ENCODE assay signal across 7 cellular contexts in genomic region chr4:3291411-3291968, GRCh38. TPM values are rescaled to one million over a fixed set of nuclear protein-coding genes. Genes with fewer than 3 reads are reported as not detected.
A peak's percentile ranks its signal among the peaks of the same experiment; 100 is the strongest.
DNase-seq lines count a peak whose midpoint lies in the region; ATAC-seq and TF ChIP-seq lines count a peak whose summit lies in the region.

No MANE protein-coding gene starts in this region.

- no peaks in the 10 kb centered on the region for H3K9me3 Mint-ChIP-seq in T-cell

- H3K4me1 ChIP-seq in HEK293 (ENCODE audit: control insufficient read depth, insufficient read depth, low read length), result no peaks in the 10 kb centered on the region
- H3K4me1 ChIP-seq in parathyroid adenoma, result no peaks in the 10 kb centered on the region

- no peaks in the 10 kb centered on the region for H3K79me2 ChIP-seq in parathyroid adenoma

- H3K9me3 ChIP-seq in HEK293 (ENCODE audit: control insufficient read depth, insufficient read depth, low read depth, low read length) (no peaks in the 10 kb centered on the region), parathyroid adenoma (ENCODE audit: control insufficient read depth, low read length) (no peaks in the 10 kb centered on the region)

- no peaks in the 10 kb centered on the region for H3K36me3 Mint-ChIP-seq in T-cell

- ATAC-seq in T-cell (replicated peaks in 1 of 4), result no peak

- H3K4me2 ChIP-seq in parathyroid adenoma (ENCODE audit: low read length), result peak overlapping the region; percentile 94

- H3K36me3 ChIP-seq in HEK293 (ENCODE audit: control insufficient read depth in 2 of 2, insufficient read depth in 1 of 2, low read length in 2 of 2) (no peaks in the 10 kb centered on the region), parathyroid adenoma (ENCODE audit: control insufficient read depth, insufficient read depth, low read length) (no peaks in the 10 kb centered on the region)

- H3K4me1 Mint-ChIP-seq in T-cell, result peaks cover 12 to 37% (median 20%) of the 10 kb centered on the region in 3 donors

- peak overlapping the region; percentile 85 to 87 (median 87) for H3K4me3 Mint-ChIP-seq in T-cell

- peak in 1 of 34 experiments; percentile 21 for DNase-seq in T-cell
- no peak for DNase-seq in fibroblast of the aortic adventitia (ENCODE audit: low read depth)
- no peak for DNase-seq in AG20443 (ENCODE audit: low spot score)
- DNase-seq in NCI-H2171 (lab: John Stamatoyannopoulos, UW), result no peak
- DNase-seq in stimulated activated CD4-positive, alpha-beta T cell treated with anti-CD3 and anti-CD28 coated beads, Interleukin-1b, Interleukin-23, amount 100 ng/mL, for 48 hours, result no peak

- POLR2A ChIA-PET in HEK293 (lab: Yijun Ruan, JAX) (interaction anchor here (1.0 kb wide), 1 partner anchor 13 kb away, joined by 3 read pairs; no protein-coding TSS in a partner anchor), T-cell (lab: Charles Lee) (no interaction called here)

- peaks cover 13 to 19% of the 10 kb centered on the region in 2 donors for H3K27me3 Mint-ChIP-seq in T-cell

- H3K9ac ChIP-seq in parathyroid adenoma, result no peak overlapping the region

- H3K27me3 ChIP-seq in parathyroid adenoma (ENCODE audit: control insufficient read depth, insufficient read depth, low read length), result no peaks in the 10 kb centered on the region

- peak overlapping the region; percentile 27 to 73 for H3K27ac Mint-ChIP-seq in T-cell

- H3K27ac ChIP-seq in HEK293 (ENCODE audit: extremely low read depth, low read depth, low read length) (peak overlapping the region; percentile 63; the same call in 1 of the 2 replicates), parathyroid adenoma (peak overlapping the region; percentile 86)

- CTCF ChIA-PET in HEK293 (lab: Yijun Ruan, JAX) (interaction anchor here (0.6 to 0.8 kb wide), 2 partner anchors 162 to 1382 kb away, joined by 3 to 4 read pairs; no protein-coding TSS in a partner anchor), T-cell (lab: Charles Lee) (no interaction called here)

- H3K4me3 ChIP-seq in HEK293 (ENCODE audit: low read depth, low read length) (peak overlapping the region; percentile 68), fibroblast of the aortic adventitia (ENCODE audit: low read depth, low read length) (peak overlapping the region; percentile 86), parathyroid adenoma (ENCODE audit: low read depth, low read length) (peak overlapping the region; percentile 83)

- peak overlapping the region; percentile 87 for H2AFZ ChIP-seq in parathyroid adenoma

- TF ChIP-seq CTCF in HEK293 (tag by site-specific recombination; IDR thresholded peaks at IDR 0.05) (no peak), fibroblast of the aortic adventitia (IDR thresholded peaks at IDR 0.05; ENCODE audit: insufficient read depth, low read length) (no peak), parathyroid adenoma (IDR thresholded peaks at IDR 0.05) (no peak)

TF ChIP-seq in HEK293, 187 proteins besides CTCF, POLR2A, EP300 and RAD21:
- TF ChIP-seq ZNF274 (IDR thresholded peaks at IDR 0.05; ENCODE audit: low read length), result no peak
- TF ChIP-seq ZNF274 (tag by site-specific recombination; IDR thresholded peaks at IDR 0.05; ENCODE audit: borderline replicate concordance), result no peak
- 0 out of 2 replicates have a peak, but pooled peaks have one; percentile 11 for TF ChIP-seq ZEB2 (tag by site-specific recombination; IDR thresholded peaks at IDR 0.05)
- TF ChIP-seq YY2 (tag by site-specific recombination; IDR thresholded peaks at IDR 0.05), result no peak
- TF ChIP-seq ZNF174 (tag by site-specific recombination; IDR thresholded peaks at IDR 0.05), result no peak
- TF ChIP-seq HOXD13 (CRISPR knock-in tag; IDR thresholded peaks at IDR 0.05; ENCODE audit: borderline replicate concordance), result no peak
- TF ChIP-seq KLF1 (tag by site-specific recombination; IDR thresholded peaks at IDR 0.05), result 0 out of 2 replicates have a peak, but pooled peaks have one; percentile 65
- peak; percentile 96 for TF ChIP-seq ZIC2 (tag by site-specific recombination; IDR thresholded peaks at IDR 0.05)
- no peak for TF ChIP-seq PBX3 (CRISPR knock-in tag; IDR thresholded peaks at IDR 0.05)

RNA-seq across cellular contexts. Expression of gene RGS12, which starts 1.3 kb away (rescaled TPM):
- total RNA-seq in T-cell (10 to 100 TPM in 3 of 5 donors, 1 to 10 TPM in 2; 6.4 to 15.3 (median 10.5) TPM), fibroblast of the aortic adventitia (ENCODE audit: low replicate concordance) (15.1 and 36.7 TPM in 2 replicates)

RNA-seq across cellular contexts. Expression of gene MSANTD1, which starts 42.5 kb away (rescaled TPM):
- total RNA-seq in T-cell, result 1 to 10 TPM in 4 of 5 donors, under 1 TPM in 1; 0.60 to 2.5 (median 1.6) TPM
- 0.41 and 0.63 TPM in 2 replicates for total RNA-seq in fibroblast of the aortic adventitia (ENCODE audit: low replicate concordance)
